ENCODE assay signal across 19 cellular contexts in genomic region chr3:127755305-127755681, GRCh38.
DNase-seq lines count a peak whose midpoint lies in the region; ATAC-seq lines count a peak whose summit lies in the region.
"Had no signal": no experiment of that assay in that cellular context is flagged by ENCODE, and none has a peak within 500 bp of the region (broad histone marks: within the 10 kb centered on the region; RNA-seq: fewer than 3 reads in every experiment).

No MANE protein-coding gene starts in this region.

- DNase-seq in activated T-cell treated with anti-CD3 and anti-CD28 coated beads, Interleukin-2, amount 50 U/mL, for 72 hours: no peak
- DNase-seq in activated T-cell treated with anti-CD3 and anti-CD28 coated beads, Interleukin-2, amount 50 U/mL, for 4 hours: no peak
- no peak for DNase-seq in central memory CD8-positive, alpha-beta T cell (ENCODE audit: low spot score in 2 of 2)
- DNase-seq in activated naive CD4-positive, alpha-beta T cell treated with anti-CD3 and anti-CD28 coated beads for 36 hours: no peak
- DNase-seq in NCI-H146 treated with DMSO at 0.1 percent for 48 hours (lab: John Stamatoyannopoulos, UW; ENCODE audit: unreplicated experiment): no peak
- DNase-seq in stimulated activated CD4-positive, alpha-beta T cell treated with anti-CD3 and anti-CD28 coated beads, Interleukin-15, amount 100 ng/mL, for 24 hours: no peak
- DNase-seq: activated CD4-positive, alpha-beta memory T cell treated with anti-CD3 and anti-CD28 coated beads, Interleukin-2, amount 10 ng/mL, durations not matched to agents 7 days and 5 days; aorta; HCEC 1CT; heart right ventricle; NCI-H1105 treated with DMSO at 0.1 percent for 48 hours; NCI-H69; SHP77 treated with DMSO at 0.1 percent for 48 hours; thyroid gland; WERI-Rb-1 had no signal

- CTCF ChIA-PET in activated naive CD4-positive, alpha-beta T cell treated with anti-CD3 and anti-CD28 coated beads for 36 hours (lab: Charles Lee): no interaction called here

- no peak overlapping the region for H3K4me3 ChIP-seq in subcutaneous abdominal adipose tissue (ENCODE audit: low read depth in 1 of 5, low read length in 5 of 5)
- H3K4me3 ChIP-seq: heart right ventricle, thyroid gland had no signal

- peak overlapping the region; percentile 62 to 66 for H3K4me3 Mint-ChIP-seq in activated T-cell treated with anti-CD3 and anti-CD28 coated beads, Interleukin-2, amount 50 U/mL, for 72 hours
- no peak overlapping the region for H3K4me3 Mint-ChIP-seq in activated T-cell treated with anti-CD3 and anti-CD28 coated beads, Interleukin-2, amount 50 U/mL, for 4 hours
- peak overlapping the region; percentile 54 for H3K4me3 Mint-ChIP-seq in central memory CD8-positive, alpha-beta T cell
- H3K4me3 Mint-ChIP-seq in activated naive CD4-positive, alpha-beta T cell treated with anti-CD3 and anti-CD28 coated beads for 36 hours: no peak overlapping the region
- H3K4me3 Mint-ChIP-seq: activated CD4-positive, alpha-beta memory T cell treated with anti-CD3 and anti-CD28 coated beads, Interleukin-2, amount 10 ng/mL, durations not matched to agents 7 days and 5 days had no signal

- H3K27me3 Mint-ChIP-seq in activated T-cell treated with anti-CD3 and anti-CD28 coated beads, Interleukin-2, amount 50 U/mL, for 72 hours (ENCODE audit: low read depth): peaks cover 34% of the 10 kb centered on the region
- peaks cover 8% of the 10 kb centered on the region for H3K27me3 Mint-ChIP-seq in activated T-cell treated with anti-CD3 and anti-CD28 coated beads, Interleukin-2, amount 50 U/mL, for 4 hours (ENCODE audit: low read depth)
- H3K27me3 Mint-ChIP-seq in central memory CD8-positive, alpha-beta T cell: peaks cover 25% of the 10 kb centered on the region
- peaks cover 1% of the 10 kb centered on the region for H3K27me3 Mint-ChIP-seq in activated naive CD4-positive, alpha-beta T cell treated with anti-CD3 and anti-CD28 coated beads for 36 hours (ENCODE audit: low read depth)

- H3K27ac ChIP-seq in subcutaneous abdominal adipose tissue (ENCODE audit: low read depth, low read length): peak overlapping the region; percentile 24
- H3K27ac ChIP-seq: thyroid gland, WERI-Rb-1 had no signal

- peaks cover 39% of the 10 kb centered on the region for H3K4me1 Mint-ChIP-seq in activated T-cell treated with anti-CD3 and anti-CD28 coated beads, Interleukin-2, amount 50 U/mL, for 72 hours (ENCODE audit: low read depth)
- H3K4me1 Mint-ChIP-seq in activated T-cell treated with anti-CD3 and anti-CD28 coated beads, Interleukin-2, amount 50 U/mL, for 4 hours (ENCODE audit: low read depth): peaks cover 21% of the 10 kb centered on the region
- peaks cover 13% of the 10 kb centered on the region for H3K4me1 Mint-ChIP-seq in central memory CD8-positive, alpha-beta T cell
- H3K4me1 Mint-ChIP-seq in activated naive CD4-positive, alpha-beta T cell treated with anti-CD3 and anti-CD28 coated beads for 36 hours (ENCODE audit: low read depth): peaks cover 25% of the 10 kb centered on the region

- H3K27me3 ChIP-seq in subcutaneous abdominal adipose tissue (ENCODE audit: control insufficient read depth in 5 of 5, insufficient read depth in 4 of 5, low read length in 5 of 5): no peaks in the 10 kb centered on the region
- H3K27me3 ChIP-seq: heart right ventricle, thyroid gland had no signal

- H3K9me3 Mint-ChIP-seq in activated T-cell treated with anti-CD3 and anti-CD28 coated beads, Interleukin-2, amount 50 U/mL, for 72 hours: no peaks in the 10 kb centered on the region
- no peaks in the 10 kb centered on the region for H3K9me3 Mint-ChIP-seq in activated T-cell treated with anti-CD3 and anti-CD28 coated beads, Interleukin-2, amount 50 U/mL, for 4 hours
- no peaks in the 10 kb centered on the region for H3K9me3 Mint-ChIP-seq in central memory CD8-positive, alpha-beta T cell
- H3K9me3 Mint-ChIP-seq in activated naive CD4-positive, alpha-beta T cell treated with anti-CD3 and anti-CD28 coated beads for 36 hours: no peaks in the 10 kb centered on the region
- H3K9me3 Mint-ChIP-seq: activated CD4-positive, alpha-beta memory T cell treated with anti-CD3 and anti-CD28 coated beads, Interleukin-2, amount 10 ng/mL, durations not matched to agents 7 days and 5 days; T-cell had no signal

- intact Hi-C loops in activated naive CD4-positive, alpha-beta T cell treated with anti-CD3 and anti-CD28 coated beads for 36 hours (cut with micrococcal nuclease): loop anchor here (2.0 kb wide), 1 partner anchor 24 kb away; no protein-coding TSS in a partner anchor

- peak overlapping the region in 1 of 5 donors; percentile 1 for H3K9ac ChIP-seq in subcutaneous abdominal adipose tissue (ENCODE audit: low read length in 5 of 5)

- no peak overlapping the region for H3K27ac Mint-ChIP-seq in activated T-cell treated with anti-CD3 and anti-CD28 coated beads, Interleukin-2, amount 50 U/mL, for 72 hours
- no peak overlapping the region for H3K27ac Mint-ChIP-seq in central memory CD8-positive, alpha-beta T cell (ENCODE audit: low read depth)
- H3K27ac Mint-ChIP-seq in activated naive CD4-positive, alpha-beta T cell treated with anti-CD3 and anti-CD28 coated beads for 36 hours: no peak overlapping the region
- H3K27ac Mint-ChIP-seq: activated CD4-positive, alpha-beta memory T cell treated with anti-CD3 and anti-CD28 coated beads, Interleukin-2, amount 10 ng/mL, durations not matched to agents 7 days and 5 days; T-cell had no signal

- H3K9me3 ChIP-seq in subcutaneous abdominal adipose tissue (ENCODE audit: control insufficient read depth in 5 of 5, low read length in 5 of 5): no peaks in the 10 kb centered on the region
- H3K9me3 ChIP-seq: heart right ventricle, thyroid gland had no signal

- H3K36me3 ChIP-seq in subcutaneous abdominal adipose tissue (ENCODE audit: control insufficient read depth in 5 of 5, insufficient read depth in 5 of 5, low read length in 5 of 5): peaks cover 0 to 50% (median 47%) of the 10 kb centered on the region in 5 donors
- H3K36me3 ChIP-seq: thyroid gland, WERI-Rb-1 had no signal

- peak in 1 of 2 donors; percentile 4 for ATAC-seq in activated T-cell treated with anti-CD3 and anti-CD28 coated beads, Interleukin-2, amount 50 U/mL, for 72 hours (replicated peaks in 1 of 2)
- no peak for ATAC-seq in activated T-cell treated with anti-CD3 and anti-CD28 coated beads, Interleukin-2, amount 50 U/mL, for 4 hours
- ATAC-seq in HG03060 (IDR thresholded peaks at IDR 0.05; ENCODE audit: low read depth, unreplicated experiment): peak; percentile 5
- no peak for ATAC-seq in central memory CD8-positive, alpha-beta T cell (replicated peaks; ENCODE audit: extremely low read depth, poor library complexity, severe bottlenecking)

- peaks cover under 1 to 38% (median 33%) of the 10 kb centered on the region in 5 donors for H3K4me1 ChIP-seq in subcutaneous abdominal adipose tissue (ENCODE audit: control insufficient read depth in 5 of 5, insufficient read depth in 5 of 5, low read length in 5 of 5)

- no peaks in the 10 kb centered on the region for H3K36me3 Mint-ChIP-seq in activated T-cell treated with anti-CD3 and anti-CD28 coated beads, Interleukin-2, amount 50 U/mL, for 72 hours (ENCODE audit: insufficient read depth in 2 of 2)
- no peaks in the 10 kb centered on the region for H3K36me3 Mint-ChIP-seq in activated T-cell treated with anti-CD3 and anti-CD28 coated beads, Interleukin-2, amount 50 U/mL, for 4 hours (ENCODE audit: insufficient read depth)
- no peaks in the 10 kb centered on the region for H3K36me3 Mint-ChIP-seq in central memory CD8-positive, alpha-beta T cell (ENCODE audit: insufficient read depth)
- no peaks in the 10 kb centered on the region for H3K36me3 Mint-ChIP-seq in activated naive CD4-positive, alpha-beta T cell treated with anti-CD3 and anti-CD28 coated beads for 36 hours (ENCODE audit: low read depth)
- H3K36me3 Mint-ChIP-seq: naive thymus-derived CD4-positive, alpha-beta T cell; T-cell had no signal

Comparison
In these comparisons a context has a peak if more than half of its experiments do, and no peak if none do; other contexts are left out.
1. H3K4me3 Mint-ChIP-seq: peak in activated T-cell treated with anti-CD3 and anti-CD28 coated beads, Interleukin-2, amount 50 U/mL, for 72 hours (2 of 2) and central memory CD8-positive, alpha-beta T cell (single experiment); none in activated T-cell treated with anti-CD3 and anti-CD28 coated beads, Interleukin-2, amount 50 U/mL, for 4 hours (single experiment) and activated naive CD4-positive, alpha-beta T cell treated with anti-CD3 and anti-CD28 coated beads for 36 hours (single experiment).